In genomic region chr2:112026509-112026908, GRCh38 we compare ENCODE assay signal across 18 cellular contexts. TPM values are rescaled to one million over a fixed set of nuclear protein-coding genes. Genes with fewer than 3 reads are reported as not detected.
A peak's percentile ranks its signal among the peaks of the same experiment; 100 is the strongest.
DNase-seq lines count a peak whose midpoint lies in the region; ATAC-seq and TF ChIP-seq lines count a peak whose summit lies in the region.
"Had no signal": no experiment of that assay in that cellular context is flagged by ENCODE, and none has a peak within 500 bp of the region (broad histone marks: within the 10 kb centered on the region; RNA-seq: fewer than 3 reads in every experiment).

No MANE protein-coding gene starts in this region.

- H3K4me2 ChIP-seq in SK-N-SH, result no peak overlapping the region

- H3K27me3 ChIP-seq in SK-N-SH (ENCODE audit: insufficient read depth), result no peaks in the 10 kb centered on the region
- no peaks in the 10 kb centered on the region for H3K27me3 ChIP-seq in esophagus muscularis mucosa

- TF ChIP-seq CTCF in SK-N-SH (IDR thresholded peaks at IDR 0.05), result no peak
- TF ChIP-seq CTCF in esophagus muscularis mucosa (IDR thresholded peaks at IDR 0.05), result no peak

- H3K27ac ChIP-seq in SK-N-SH (ENCODE audit: low read depth in 2 of 2, low read length in 1 of 2) (peak overlapping the region in 1 of 2 experiments; percentile 85; a peak in 2 of 4 replicates), esophagus muscularis mucosa (replicated peaks in 1 of 4) (no peak overlapping the region), caudate nucleus (ENCODE audit: low read depth, low read length) (no peak overlapping the region)
- H3K27ac ChIP-seq: GM23248 had no signal

- CTCF ChIA-PET in SK-N-SH (lab: Yijun Ruan, JAX), result interaction anchor here (1.6 kb wide), 1 partner anchor 22 kb away, joined by 5 read pairs; no protein-coding TSS in a partner anchor

- no peak overlapping the region for H3K9ac ChIP-seq in SK-N-SH
- H3K9ac ChIP-seq: GM23248 had no signal

- H3K79me2 ChIP-seq in SK-N-SH (ENCODE audit: insufficient read depth), result no peaks in the 10 kb centered on the region

- TF ChIP-seq RAD21 in SK-N-SH (IDR thresholded peaks at IDR 0.05; ENCODE audit: low read length), result no peak

- 70% methylated on average over 8 of the region's 8 CpGs for WGBS in SK-N-SH (ENCODE audit: low lambda C conversion rate)
- 72% methylated on average over 8 of the region's 8 CpGs for WGBS in esophagus muscularis mucosa

- no peaks in the 10 kb centered on the region for H4K20me1 ChIP-seq in SK-N-SH (ENCODE audit: insufficient read depth)

- no peak overlapping the region for H2AFZ ChIP-seq in SK-N-SH (ENCODE audit: low read depth)
- H2AFZ ChIP-seq: GM23248 had no signal

- no peak for TF ChIP-seq POLR2A in esophagus muscularis mucosa (IDR thresholded peaks at IDR 0.05; ENCODE audit: low read depth)

- DNase-seq in DMS153 treated with DMSO at 0.1 percent for 48 hours (lab: John Stamatoyannopoulos, UW; ENCODE audit: unreplicated experiment) (peak; percentile 85), NCI-H2029 treated with DMSO at 0.1 percent for 48 hours (lab: John Stamatoyannopoulos, UW) (peak; percentile 7), SK-N-SH (peak; percentile 65), esophagus muscularis mucosa (ENCODE audit: extremely low spot score) (peak; percentile 26), caudate nucleus (lab: John Stamatoyannopoulos, UW) (no peak)
- DNase-seq: effector memory CD8-positive, alpha-beta T cell; GM23248; KBM-7; left cardiac atrium; mesenchymal stem cell; NCI-H187 treated with DMSO at 0.1 percent for 48 hours; NCI-H526 treated with DMSO at 0.1 percent for 48 hours; stimulated activated CD4-positive, alpha-beta T cell treated with anti-CD3 and anti-CD28 coated beads, Interleukin-4, amount 100 ng/mL, for 4 hours; stimulated activated naive CD8-positive, alpha-beta T cell treated with anti-CD3 and anti-CD28 coated beads, Interleukin-15, amount 100 ng/mL, for 72 hours; T1000; trophoblast cell had no signal

- TF ChIP-seq EP300 in SK-N-SH (IDR thresholded peaks at IDR 0.05; ENCODE audit: borderline replicate concordance in 1 of 2, low read depth in 1 of 2, low read length in 1 of 2) (peak in 1 of 2 experiments; percentile 37; a peak in 1 of 4 replicates), esophagus muscularis mucosa (IDR thresholded peaks at IDR 0.05) (no peak)

- intact Hi-C loops in esophagus muscularis mucosa (cut with DNase I), result no loop called here

- no peaks in the 10 kb centered on the region for H3K9me2 ChIP-seq in SK-N-SH

- POLR2A ChIA-PET in SK-N-SH (lab: Yijun Ruan, JAX), result no interaction called here

- peaks cover 0 to 19% of the 10 kb centered on the region in 2 experiments; a peak in 2 of 4 replicates for H3K4me1 ChIP-seq in SK-N-SH (ENCODE audit: control insufficient read depth in 1 of 2, insufficient read depth in 2 of 2, low read depth in 1 of 2, low read length in 1 of 2)
- H3K4me1 ChIP-seq in esophagus muscularis mucosa, result peaks cover 0 to 3% (median 0%) of the 10 kb centered on the region in 4 donors

- H3K9me3 ChIP-seq in SK-N-SH, result no peaks in the 10 kb centered on the region
- H3K9me3 ChIP-seq in esophagus muscularis mucosa, result no peaks in the 10 kb centered on the region

- H3K36me3 ChIP-seq in SK-N-SH (replicated peaks in 1 of 2; ENCODE audit: control insufficient read depth in 1 of 2, insufficient read depth in 2 of 2, low read length in 1 of 2), result no peaks in the 10 kb centered on the region
- H3K36me3 ChIP-seq in esophagus muscularis mucosa, result peaks cover 0 to 50% (median 24%) of the 10 kb centered on the region in 4 donors

- ATAC-seq in GM18858 (IDR thresholded peaks at IDR 0.05; ENCODE audit: unreplicated experiment) (no peak), HG03342 (IDR thresholded peaks at IDR 0.05; ENCODE audit: unreplicated experiment) (no peak)
- ATAC-seq: effector memory CD8-positive, alpha-beta T cell; left cardiac atrium; stimulated activated naive CD8-positive, alpha-beta T cell treated with anti-CD3 and anti-CD28 coated beads, Interleukin-15, amount 100 ng/mL, for 72 hours had no signal

- H3F3A ChIP-seq in SK-N-SH (replicated peaks; ENCODE audit: insufficient read depth), result peaks cover 10% of the 10 kb centered on the region

- H3K4me3 ChIP-seq in SK-N-SH (ENCODE audit: low read depth in 2 of 2, low read length in 1 of 2) (no peak overlapping the region), esophagus muscularis mucosa (no peak overlapping the region)
- H3K4me3 ChIP-seq: GM23248 had no signal

TF ChIP-seq in SK-N-SH, 30 proteins besides CTCF, POLR2A, EP300 and RAD21:
- TF ChIP-seq GATA2 (CRISPR knock-in tag; IDR thresholded peaks at IDR 0.05), result peak; percentile 96
- peak; percentile 44 for TF ChIP-seq CHD2 (IDR thresholded peaks at IDR 0.05; ENCODE audit: low read length, partially characterized antibody)
- no peak for TF ChIP-seq FOXM1 (IDR thresholded peaks at IDR 0.05; ENCODE audit: low read depth)
- TF ChIP-seq FOXJ3 (CRISPR knock-in tag; IDR thresholded peaks at IDR 0.05), result no peak
- TF ChIP-seq MXI1 (IDR thresholded peaks at IDR 0.05; ENCODE audit: low read depth, low read length), result peak; percentile 57; the same call in 1 of the 2 replicates
- 0 out of 2 replicates have a peak, but pooled peaks have one; percentile 7 for TF ChIP-seq NFIC (IDR thresholded peaks at IDR 0.05; ENCODE audit: borderline replicate concordance)
- TF ChIP-seq NRF1 (IDR thresholded peaks at IDR 0.05; ENCODE audit: low read depth, low read length), result no peak
- TF ChIP-seq RCOR1 (IDR thresholded peaks at IDR 0.05; ENCODE audit: low read length), result peak; percentile 14; the same call in 1 of the 2 replicates

RNA-seq across cellular contexts. Expression of gene TMEM87B, which starts 28.6 kb away (rescaled TPM):
- 7.9 and 11.3 TPM in 2 replicates for polyA plus RNA-seq in SK-N-SH (2012; rRNA removed)
- 11.0 and 13.0 TPM in 2 replicates for polyA plus RNA-seq in SK-N-SH (2012; cell fraction: cytosol; rRNA removed)
- 10.1 and 20.5 TPM in 2 replicates for polyA plus RNA-seq in SK-N-SH (2012; cell fraction: nucleus; rRNA removed)
- total RNA-seq in esophagus muscularis mucosa, result 10 to 100 TPM; 13.7 to 21.8 (median 14.9) TPM

Comparison
In these comparisons a context has a peak if more than half of its experiments do, and no peak if none do; other contexts are left out.
1. DNase-seq: peak in DMS153 treated with DMSO at 0.1 percent for 48 hours (single experiment), NCI-H2029 treated with DMSO at 0.1 percent for 48 hours (single experiment), SK-N-SH (single experiment) and esophagus muscularis mucosa (single experiment); none in caudate nucleus (0 of 61).